Comparison of ENCODE assay signal across 8 cellular contexts in genomic region chr21:8419925-8420560, GRCh38.
DNase-seq lines count a peak whose midpoint lies in the region; ATAC-seq and TF ChIP-seq lines count a peak whose summit lies in the region.
"Not testable (repeated sequence)": the region's sequence is repeated elsewhere in the genome, so short reads cannot be mapped to it uniquely, and the experiment has no call there.

No MANE protein-coding gene starts in this region.

- H3K4me3 ChIP-seq in brain microvascular endothelial cell (ENCODE audit: low read depth, low read length), result not testable (repeated sequence)
- H3K4me3 ChIP-seq in lower leg skin (ENCODE audit: low read depth, poor library complexity, severe bottlenecking), result peak overlapping the region; percentile 0

- peak; percentile 67 for ATAC-seq in GM18508 (IDR thresholded peaks at IDR 0.05; ENCODE audit: insufficient read depth, unreplicated experiment)
- peak; percentile 81 for ATAC-seq in GM21367 (IDR thresholded peaks at IDR 0.05; ENCODE audit: unreplicated experiment)
- peak; percentile 78 for ATAC-seq in HG02763 (IDR thresholded peaks at IDR 0.05; ENCODE audit: unreplicated experiment)
- ATAC-seq in HG03354 (IDR thresholded peaks at IDR 0.05; ENCODE audit: poor library complexity, severe bottlenecking, unreplicated experiment), result peak; percentile 82
- peak; percentile 78 to 79 for ATAC-seq in activated CD4-positive, CD25-positive, alpha-beta regulatory T cell treated with anti-CD3 and anti-CD28 coated beads, Interleukin-2, amount 50 U/mL, for 24 hours
- peak; percentile 91 for ATAC-seq in stimulated activated naive CD8-positive, alpha-beta T cell treated with anti-CD3 and anti-CD28 coated beads, Interleukin-15, Interleukin-2, amounts not matched to agents 100 U/mL and 50 U/mL, for 24 hours

- 82 to 86% methylated on average over 1 to 2 of the region's 2 CpGs for WGBS in lower leg skin, 2 donors

- peak; percentile 58 for DNase-seq in brain microvascular endothelial cell
- DNase-seq in lower leg skin (ENCODE audit: low spot score in 2 of 2), result peak; percentile 6 to 16
- not testable (repeated sequence) for DNase-seq in stimulated activated naive CD8-positive, alpha-beta T cell treated with anti-CD3 and anti-CD28 coated beads, Interleukin-15, Interleukin-2, amounts not matched to agents 100 U/mL and 50 U/mL, for 24 hours

- in situ Hi-C loops in brain microvascular endothelial cell (cut with HindIII; ENCODE audit: low pct_ligation_motif_present, low sequenced_read_pairs), result not testable (repeated sequence)

- not testable (repeated sequence) for H3K36me3 ChIP-seq in brain microvascular endothelial cell (replicated peaks)

- not testable (repeated sequence) for TF ChIP-seq POLR2A in lower leg skin (IDR thresholded peaks at IDR 0.05)

- intact Hi-C loops in lower leg skin (cut with DNase I; ENCODE audit: low total_unique reads), result not testable (repeated sequence)

- H3K27me3 ChIP-seq in brain microvascular endothelial cell (replicated peaks), result not testable (repeated sequence)

- H3K27ac ChIP-seq in brain microvascular endothelial cell, result not testable (repeated sequence)

- TF ChIP-seq CTCF in brain microvascular endothelial cell (IDR thresholded peaks at IDR 0.05; ENCODE audit: low read depth, low read length, missing control alignments), result not testable (repeated sequence)
- TF ChIP-seq CTCF in lower leg skin (IDR thresholded peaks at IDR 0.05), result peak in 1 of 3 donors; percentile 98
